Comparison of ENCODE assay signal across 8 cellular contexts in genomic region chr12:67649165-67650126, GRCh38. TPM values are rescaled to one million over a fixed set of nuclear protein-coding genes. Genes with fewer than 3 reads are reported as not detected.
DNase-seq lines count a peak whose midpoint lies in the region; ATAC-seq lines count a peak whose summit lies in the region.

No MANE protein-coding gene starts in this region.

- no peaks in the 10 kb centered on the region for H3K9me3 ChIP-seq in CD4-positive, alpha-beta memory T cell (ENCODE audit: control insufficient read depth in 1 of 2, low read length in 2 of 2)
- H3K9me3 ChIP-seq in ectodermal cell (ENCODE audit: control insufficient read depth, low read length) (no peaks in the 10 kb centered on the region), mononuclear cell (ENCODE audit: low read depth, low read length) (no peaks in the 10 kb centered on the region), stomach smooth muscle (ENCODE audit: control insufficient read depth in 2 of 2, low read length in 2 of 2) (no peaks in the 10 kb centered on the region)

- CTCF ChIA-PET in CD4-positive, alpha-beta memory T cell (lab: Charles Lee; ENCODE audit: partially characterized antibody): interaction anchor here (0.8 to 6.9 kb wide), 14 partner anchors 12 to 295 kb away, joined by 3 to 55 read pairs (median 6); no protein-coding TSS in a partner anchor

- peak overlapping the region; percentile 91 to 100 (median 98) for H3K4me3 Mint-ChIP-seq in CD4-positive, alpha-beta memory T cell

- H3K4me3 ChIP-seq in CD4-positive, alpha-beta memory T cell (ENCODE audit: low read length in 2 of 2): peak overlapping the region; percentile 42 to 84
- H3K4me3 ChIP-seq in ectodermal cell (ENCODE audit: insufficient read depth, low read depth, low read length): peak overlapping the region; percentile 94
- peak overlapping the region; percentile 79 for H3K4me3 ChIP-seq in mononuclear cell (ENCODE audit: low read length)
- peak overlapping the region; percentile 87 to 90 for H3K4me3 ChIP-seq in stomach smooth muscle (ENCODE audit: low read length in 2 of 2)

- POLR2A ChIA-PET in CD4-positive, alpha-beta memory T cell (lab: Charles Lee; ENCODE audit: partially characterized antibody): interaction anchor here (0.6 to 11.3 kb wide), 41 partner anchors 9 to 294 kb away, joined by 3 to 338 read pairs (median 5); no protein-coding TSS in a partner anchor

- H3K27ac Mint-ChIP-seq in CD4-positive, alpha-beta memory T cell: peak overlapping the region in 6 of 7 donors; percentile 94 to 98 (median 96)

- WGBS in ectodermal cell, 2 experiments: 0% methylated on average over 112 of the region's 112 CpGs

- peak; percentile 28 to 61 (median 39) for DNase-seq in CD4-positive, alpha-beta memory T cell
- peak; percentile 51 for DNase-seq in activated CD4-positive, alpha-beta T cell treated with anti-CD3 and anti-CD28 coated beads for 48 hours
- DNase-seq in kidney glomerular epithelial cell (lab: John Stamatoyannopoulos, UW): no peak

- H3K9ac ChIP-seq in stomach smooth muscle (ENCODE audit: low read length in 2 of 2): peak overlapping the region; percentile 73 to 81

- peaks cover 35 to 53% (median 39%) of the 10 kb centered on the region in 4 donors for H3K4me1 Mint-ChIP-seq in CD4-positive, alpha-beta memory T cell

- H3K27ac ChIP-seq in CD4-positive, alpha-beta memory T cell (ENCODE audit: low read depth, low read length): peak overlapping the region; percentile 69
- H3K27ac ChIP-seq in ectodermal cell (ENCODE audit: insufficient read depth, low read depth, low read length, poor library complexity, severe bottlenecking) (peak overlapping the region; percentile 89), stomach smooth muscle (ENCODE audit: low read length) (peak overlapping the region; percentile 77)

- intact Hi-C loops in CD4-positive, alpha-beta memory T cell (cut with micrococcal nuclease): loop anchor here (2.0 to 5.0 kb wide), 6 partner anchors 49 to 293 kb away; no protein-coding TSS in a partner anchor

- H3K36me3 Mint-ChIP-seq in CD4-positive, alpha-beta memory T cell: peaks cover 32 to 40% of the 10 kb centered on the region in 2 donors

- H3K27me3 ChIP-seq in CD4-positive, alpha-beta memory T cell (ENCODE audit: insufficient read depth, low read length): no peaks in the 10 kb centered on the region
- peaks cover 4% of the 10 kb centered on the region for H3K27me3 ChIP-seq in ectodermal cell (ENCODE audit: control insufficient read depth, insufficient read depth, low read length, poor library complexity, severe bottlenecking)
- H3K27me3 ChIP-seq in mononuclear cell (ENCODE audit: insufficient read depth, low read length): no peaks in the 10 kb centered on the region
- no peaks in the 10 kb centered on the region for H3K27me3 ChIP-seq in stomach smooth muscle (ENCODE audit: control insufficient read depth in 1 of 2, insufficient read depth in 2 of 2, low read length in 2 of 2)

- peaks cover 0 to 2% (median 0%) of the 10 kb centered on the region in 8 donors for H3K9me3 Mint-ChIP-seq in CD4-positive, alpha-beta memory T cell

- peaks cover 42% of the 10 kb centered on the region for H3K4me1 ChIP-seq in CD4-positive, alpha-beta memory T cell (ENCODE audit: insufficient read depth, low read length)
- H3K4me1 ChIP-seq in ectodermal cell (ENCODE audit: control insufficient read depth, insufficient read depth, low read length): peaks cover 12% of the 10 kb centered on the region
- H3K4me1 ChIP-seq in mononuclear cell (ENCODE audit: insufficient read depth, low read length): peaks cover 37% of the 10 kb centered on the region
- peaks cover 40% of the 10 kb centered on the region for H3K4me1 ChIP-seq in stomach smooth muscle (ENCODE audit: control insufficient read depth, insufficient read depth, low read length)

- no peaks in the 10 kb centered on the region for H3K27me3 Mint-ChIP-seq in CD4-positive, alpha-beta memory T cell

- no peaks in the 10 kb centered on the region for H3K36me3 ChIP-seq in CD4-positive, alpha-beta memory T cell (ENCODE audit: insufficient read depth, low read length)
- H3K36me3 ChIP-seq in ectodermal cell (ENCODE audit: control insufficient read depth, insufficient read depth, low read length) (no peaks in the 10 kb centered on the region), stomach smooth muscle (ENCODE audit: control insufficient read depth in 2 of 2, insufficient read depth in 2 of 2, low read length in 2 of 2) (peaks cover 0 to 2% of the 10 kb centered on the region in 2 donors)

- ATAC-seq in GM19452 (IDR thresholded peaks at IDR 0.05; ENCODE audit: unreplicated experiment) (peak; percentile 17), HG03521 (IDR thresholded peaks at IDR 0.05; ENCODE audit: unreplicated experiment) (peak; percentile 28)

RNA-seq across cellular contexts. Expression of gene DYRK2, which starts 0.9 kb away (rescaled TPM):
- 100 to 1,000 TPM; 167 to 170 TPM for total RNA-seq in CD4-positive, alpha-beta memory T cell
- 10 to 100 TPM; 30.8 to 79.3 TPM for polyA plus RNA-seq in CD4-positive, alpha-beta memory T cell
- 28.8 TPM for polyA plus RNA-seq in ectodermal cell (2013, experiment 1 of 4)
- 31.1 TPM for polyA plus RNA-seq in ectodermal cell (2013, experiment 2 of 4)
- 25.4 TPM for polyA plus RNA-seq in ectodermal cell (2013, experiment 3 of 4)
- 31.3 TPM for polyA plus RNA-seq in ectodermal cell (2013, experiment 4 of 4)
- 125 TPM for total RNA-seq in mononuclear cell
